Comparison of ENCODE assay signal across 18 cellular contexts in genomic region chr6:21024621-21025020, GRCh38.
"Had no signal": no experiment of that assay in that cellular context is flagged by ENCODE, and none has a peak within 500 bp of the region (broad histone marks: within the 10 kb centered on the region; RNA-seq: fewer than 3 reads in every experiment).

No MANE protein-coding gene starts in this region.

- ATAC-seq: activated T-helper 17 cell treated with anti-CD3 and anti-CD28 coated beads, Interleukin-2, amount 50 U/mL, for 72 hours; lower lobe of right lung; SK-N-SH treated with all-trans-retinoic acid at 6 μM for 48 hours had no signal

- H3K9me3 ChIP-seq: lower lobe of right lung, transverse colon had no signal

- DNase-seq: activated CD4-positive, alpha-beta T cell treated with anti-CD3 and anti-CD28 coated beads for 1 hour; activated CD4-positive, alpha-beta T cell treated with anti-CD3 and anti-CD28 coated beads, Interleukin-2, amount 50 U/mL, for 4 hours; activated naive CD4-positive, alpha-beta T cell treated with Interleukin-2 at 50 U/mL for 16 hours; anterior cingulate cortex; cerebellar nuclear complex; effector CD8-positive, alpha-beta T cell; hypothalamus; lower lobe of right lung; midbrain; stimulated activated CD4-positive, alpha-beta T cell treated with anti-CD3 and anti-CD28 coated beads, Interleukin-15, amount 100 ng/mL, for 24 hours; stimulated activated CD4-positive, alpha-beta T cell treated with anti-CD3 and anti-CD28 coated beads, Interleukin-4, amount 100 ng/mL, for 24 hours; stimulated activated naive CD4-positive, alpha-beta T cell; T-helper 1 cell; T1000; transverse colon had no signal

- H3K4me3 ChIP-seq: lower lobe of right lung, neural progenitor cell, transverse colon had no signal

- H3K4me1 ChIP-seq: lower lobe of right lung had no signal

- H3K27ac ChIP-seq: lower lobe of right lung, neural progenitor cell, transverse colon had no signal

- H3K36me3 ChIP-seq: lower lobe of right lung, neural progenitor cell, transverse colon had no signal

- H3K27me3 ChIP-seq: neural progenitor cell, transverse colon had no signal
